Comparison of ENCODE assay signal across 26 cellular contexts in genomic region chr6:110113989-110114388, GRCh38.
"Had no signal": no experiment of that assay in that cellular context is flagged by ENCODE, and none has a peak within 500 bp of the region (broad histone marks: within the 10 kb centered on the region; RNA-seq: fewer than 3 reads in every experiment).

No MANE protein-coding gene starts in this region.

- H3K27me3 Mint-ChIP-seq: naive B cell; stimulated activated naive CD8-positive, alpha-beta T cell treated with anti-CD3 and anti-CD28 coated beads, Interleukin-15, amount 100 ng/mL, for 72 hours had no signal

- H3K9me3 ChIP-seq: esophagus squamous epithelium, mucosa of descending colon, prostate gland, right atrium auricular region, suprapubic skin, thyroid gland had no signal

- H3K27me3 ChIP-seq: esophagus squamous epithelium, right atrium auricular region, suprapubic skin, thyroid gland had no signal

- H3K4me2 ChIP-seq: smooth muscle cell had no signal

- H3K4me1 Mint-ChIP-seq: immature natural killer cell had no signal

- H3K9me3 Mint-ChIP-seq: effector memory CD8-positive, alpha-beta T cell; immature natural killer cell; natural killer cell treated with Interleukin-12 subunit alpha and Interleukin-12 subunit beta and Interleukin-15 and Interleukin-18, amount 100 ng/mL, for 72 hours had no signal

- H3K27ac ChIP-seq: esophagus squamous epithelium, prostate gland, right atrium auricular region, suprapubic skin, thyroid gland had no signal

- H3K36me3 ChIP-seq: prostate gland, right atrium auricular region, suprapubic skin, thyroid gland had no signal

- H3K4me3 Mint-ChIP-seq: effector memory CD8-positive, alpha-beta T cell; immature natural killer cell; mesothelial cell of epicardium; naive B cell; natural killer cell treated with Interleukin-12 subunit alpha and Interleukin-12 subunit beta and Interleukin-15 and Interleukin-18, amount 100 ng/mL, for 72 hours; neural crest cell; stimulated activated naive CD8-positive, alpha-beta T cell treated with anti-CD3 and anti-CD28 coated beads, Interleukin-15, amount 100 ng/mL, for 72 hours had no signal

- H3K27ac Mint-ChIP-seq: effector memory CD8-positive, alpha-beta T cell; immature natural killer cell; mesothelial cell of epicardium; naive B cell; natural killer cell treated with Interleukin-12 subunit alpha and Interleukin-12 subunit beta and Interleukin-15 and Interleukin-18, amount 100 ng/mL, for 72 hours; stimulated activated naive CD8-positive, alpha-beta T cell treated with anti-CD3 and anti-CD28 coated beads, Interleukin-15, amount 100 ng/mL, for 72 hours had no signal

- H3K4me3 ChIP-seq: esophagus squamous epithelium, mucosa of descending colon, prostate gland, right atrium auricular region, smooth muscle cell, suprapubic skin, thyroid gland had no signal

- ATAC-seq: effector memory CD8-positive, alpha-beta T cell; mucosa of descending colon; natural killer cell treated with Interleukin-12 subunit alpha and Interleukin-12 subunit beta and Interleukin-15 and Interleukin-18, amount 100 ng/mL, for 72 hours; sciatic nerve; stimulated activated naive CD8-positive, alpha-beta T cell treated with anti-CD3 and anti-CD28 coated beads, Interleukin-15, amount 100 ng/mL, for 72 hours had no signal

- H3K4me1 ChIP-seq: esophagus squamous epithelium, prostate gland, right atrium auricular region, suprapubic skin, thyroid gland had no signal

- DNase-seq: cortex of kidney; effector memory CD8-positive, alpha-beta T cell; erythroblast; esophagus squamous epithelium; foreskin melanocyte; hypothalamus; immature natural killer cell; mesenchymal stem cell; mucosa of descending colon; naive B cell; stimulated activated CD4-positive, alpha-beta T cell treated with anti-CD3 and anti-CD28 coated beads, Interleukin-12 subunit alpha, Interleukin-12 subunit beta, amount 100 ng/mL, for 4 hours; stimulated activated CD4-positive, alpha-beta T cell treated with anti-CD3 and anti-CD28 coated beads, Interleukin-1b, Interleukin-23, amount 100 ng/mL, for 48 hours; stimulated activated CD4-positive, alpha-beta T cell treated with anti-CD3 and anti-CD28 coated beads, Interleukin-4, amount 100 ng/mL, for 1 hour; stimulated activated CD8-positive, alpha-beta memory T cell treated with anti-CD3 and anti-CD28 coated beads, Interleukin-4, amount 100 ng/mL, for 48 hours; stimulated activated naive CD4-positive, alpha-beta T cell; stimulated activated naive CD8-positive, alpha-beta T cell treated with anti-CD3 and anti-CD28 coated beads, Interleukin-15, amount 100 ng/mL, for 72 hours; thyroid gland; trophoblast cell had no signal
